ENCODE assay signal across 8 cellular contexts in the genomic region with DNA sequence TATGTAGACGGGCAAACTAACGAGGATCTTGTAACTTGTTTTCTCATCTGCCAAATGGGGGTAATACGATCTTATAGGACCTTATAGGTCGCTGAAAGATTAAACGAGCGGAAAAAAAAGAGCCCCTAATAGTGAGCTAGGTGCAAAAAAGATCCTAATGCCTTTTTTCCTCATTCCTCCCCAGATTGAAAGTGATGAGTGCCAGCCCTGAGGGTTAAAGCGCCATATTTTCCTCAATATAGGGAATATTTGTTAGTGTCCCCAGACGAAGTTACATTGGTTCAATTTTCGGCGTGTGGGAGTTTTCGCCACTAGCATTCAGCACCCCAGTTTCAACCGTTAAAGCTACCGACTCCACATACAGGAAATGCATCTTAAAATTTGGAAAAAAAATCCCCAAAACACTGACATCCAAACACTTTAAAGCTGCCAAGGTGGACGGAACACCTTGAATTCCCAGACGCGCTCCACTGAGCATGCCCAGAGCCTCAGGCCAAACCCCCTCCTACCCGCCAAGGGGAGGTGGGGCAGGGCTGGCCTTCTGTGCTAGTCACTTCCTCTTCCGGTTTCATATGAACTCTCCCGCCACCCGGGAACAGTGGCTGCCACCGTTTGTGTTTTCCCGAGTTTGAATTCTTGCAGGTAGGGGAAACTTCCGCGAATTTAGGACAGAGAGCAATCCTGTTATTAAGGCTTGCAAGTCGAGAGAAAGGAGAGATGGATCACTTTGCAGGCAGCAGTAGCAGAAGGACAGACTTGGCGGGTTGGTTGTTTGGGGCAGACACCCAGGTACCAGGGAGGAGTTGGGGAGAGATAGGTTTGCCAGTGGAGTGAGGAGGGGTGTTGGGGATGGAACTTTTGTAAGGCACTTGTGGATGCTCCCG. TPM values are rescaled to one million over a fixed set of nuclear protein-coding genes. Genes with fewer than 3 reads are reported as not detected.
A peak's percentile ranks its signal among the peaks of the same experiment; 100 is the strongest.
DNase-seq lines count a peak whose midpoint lies in the region; ATAC-seq and TF ChIP-seq lines count a peak whose summit lies in the region.

A gene with protein sequence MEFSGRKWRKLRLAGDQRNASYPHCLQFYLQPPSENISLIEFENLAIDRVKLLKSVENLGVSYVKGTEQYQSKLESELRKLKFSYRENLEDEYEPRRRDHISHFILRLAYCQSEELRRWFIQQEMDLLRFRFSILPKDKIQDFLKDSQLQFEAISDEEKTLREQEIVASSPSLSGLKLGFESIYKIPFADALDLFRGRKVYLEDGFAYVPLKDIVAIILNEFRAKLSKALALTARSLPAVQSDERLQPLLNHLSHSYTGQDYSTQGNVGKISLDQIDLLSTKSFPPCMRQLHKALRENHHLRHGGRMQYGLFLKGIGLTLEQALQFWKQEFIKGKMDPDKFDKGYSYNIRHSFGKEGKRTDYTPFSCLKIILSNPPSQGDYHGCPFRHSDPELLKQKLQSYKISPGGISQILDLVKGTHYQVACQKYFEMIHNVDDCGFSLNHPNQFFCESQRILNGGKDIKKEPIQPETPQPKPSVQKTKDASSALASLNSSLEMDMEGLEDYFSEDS (plus strand): TSS at position 571 of the 884 bp plus-strand sequence. CDS start 816 bp downstream, outside the sequence.

- H3K27me3 Mint-ChIP-seq in endothelial cell (ENCODE audit: unreplicated experiment), result no peaks in the 10 kb centered on the region

- H3K4me3 ChIP-seq in HUES48 (ENCODE audit: low read depth, low read length) (peak within 1 kb of the TSS; percentile 92), NT2/D1 (ENCODE audit: insufficient read length, low read depth) (peak within 1 kb of the TSS; percentile 81), mesodermal cell (ENCODE audit: extremely low read depth, insufficient read depth, low read length, poor library complexity, severe bottlenecking) (peak within 1 kb of the TSS; percentile 77)

- H3K4me3 Mint-ChIP-seq in endothelial cell (ENCODE audit: unreplicated experiment), result peak within 1 kb of the TSS; percentile 99

- in situ Hi-C loops in Caki2 (cut with HindIII; ENCODE audit: low pct_unique_long_range_greater_than_20kb, low sequenced_read_pairs), result loop anchor here (25.0 kb wide), 2 partner anchors 255 to 380 kb away; no protein-coding TSS in a partner anchor

- H3K27ac ChIP-seq in HUES48 (ENCODE audit: low read depth, low read length) (peak within 1 kb of the TSS; percentile 73), mesodermal cell (ENCODE audit: low read depth, low read length, severe bottlenecking) (peak within 1 kb of the TSS; percentile 51)

- H3K4me1 Mint-ChIP-seq in endothelial cell (ENCODE audit: unreplicated experiment), result peaks cover 5% of the 10 kb centered on the region

- H3K9ac ChIP-seq in HUES48 (ENCODE audit: low read depth, low read length), result peak within 1 kb of the TSS; percentile 79
- H3K9ac ChIP-seq in NT2/D1 (ENCODE audit: insufficient read length, low read depth), result peak within 1 kb of the TSS; percentile 87

- WGBS in mesodermal cell (ENCODE audit: insufficient coverage in 2 of 2), 2 experiments, result 0 to 1% methylated on average over 19 of the region's 27 CpGs

- TF ChIP-seq CTCF in endothelial cell (IDR thresholded peaks at IDR 0.05; ENCODE audit: unreplicated experiment), result no peak

- ATAC-seq in GM21390 (IDR thresholded peaks at IDR 0.05; ENCODE audit: unreplicated experiment), result peak; percentile 83

- H3K27ac Mint-ChIP-seq in endothelial cell (ENCODE audit: unreplicated experiment), result peak within 1 kb of the TSS; percentile 95

- H3K4me1 ChIP-seq in HUES48 (ENCODE audit: control insufficient read depth, insufficient read depth, low read length) (0 out of 2 replicates have a peak, but pooled peaks cover 4% of the 10 kb centered on the region), NT2/D1 (ENCODE audit: insufficient read depth, insufficient read length) (no peaks in the 10 kb centered on the region), mesodermal cell (ENCODE audit: control insufficient read depth, insufficient read depth, low read length, poor library complexity, severe bottlenecking) (peaks cover 18% of the 10 kb centered on the region)

- DNase-seq in Caki2 (ENCODE audit: low read depth) (peak; percentile 82), NT2/D1 (ENCODE audit: low read depth, low spot score) (peak; percentile 62), endothelial cell (ENCODE audit: low spot score) (peak; percentile 71)
- DNase-seq in activated CD8-positive, alpha-beta memory T cell treated with anti-CD3 and anti-CD28 coated beads, Interleukin-2, amount 50 U/mL, for 24 hours (ENCODE audit: extremely low read depth), result peak; percentile 63
- peak; percentile 58 for DNase-seq in stimulated activated CD8-positive, alpha-beta memory T cell treated with anti-CD3 and anti-CD28 coated beads, Interleukin-15, amount 100 ng/mL, for 24 hours (ENCODE audit: low read depth)

- no peaks in the 10 kb centered on the region for H3K9me3 Mint-ChIP-seq in endothelial cell (ENCODE audit: unreplicated experiment)

- H3K9me3 ChIP-seq in HUES48 (ENCODE audit: control insufficient read depth, insufficient read depth, low read length), result no peaks in the 10 kb centered on the region
- no peaks in the 10 kb centered on the region for H3K9me3 ChIP-seq in NT2/D1 (ENCODE audit: insufficient read depth, low read length)
- no peaks in the 10 kb centered on the region for H3K9me3 ChIP-seq in mesodermal cell (ENCODE audit: control insufficient read depth, low read length)

- H3K27me3 ChIP-seq in HUES48 (ENCODE audit: control insufficient read depth, insufficient read depth, low read length) (no peaks in the 10 kb centered on the region), NT2/D1 (ENCODE audit: insufficient read depth, insufficient read length) (no peaks in the 10 kb centered on the region)

- H3K36me3 ChIP-seq in HUES48 (ENCODE audit: control insufficient read depth, insufficient read depth, low read length) (peaks cover 36% of the 10 kb centered on the region), NT2/D1 (ENCODE audit: insufficient read depth, insufficient read length, low read length) (peaks cover 39% of the 10 kb centered on the region), mesodermal cell (ENCODE audit: control insufficient read depth, insufficient read depth, low read length) (peaks cover 31% of the 10 kb centered on the region)

- H3K36me3 Mint-ChIP-seq in endothelial cell (ENCODE audit: low read depth, unreplicated experiment), result no peaks in the 10 kb centered on the region

RNA-seq across cellular contexts. Expression of the gene that starts here (rescaled TPM):
- 78.5 and 81.3 TPM in 2 replicates for total RNA-seq in Caki2 (2014; rRNA removed; shearing (Covaris generic); ENCODE audit: low replicate concordance)
- total RNA-seq in endothelial cell (ENCODE audit: unreplicated experiment), result 16.2 TPM
- polyA plus RNA-seq in mesodermal cell (2013, experiment 1 of 2), result 13.2 TPM
- polyA plus RNA-seq in mesodermal cell (2013, experiment 2 of 2), result 16.6 TPM

Comparison
In these comparisons a context has a peak if more than half of its experiments do, and no peak if none do; other contexts are left out.
1. Peak in every context shown above with its lines: DNase-seq, ATAC-seq, H3K4me3 ChIP-seq and H3K27ac ChIP-seq.